ENCODE assay signal across 28 cellular contexts in the genomic region with DNA sequence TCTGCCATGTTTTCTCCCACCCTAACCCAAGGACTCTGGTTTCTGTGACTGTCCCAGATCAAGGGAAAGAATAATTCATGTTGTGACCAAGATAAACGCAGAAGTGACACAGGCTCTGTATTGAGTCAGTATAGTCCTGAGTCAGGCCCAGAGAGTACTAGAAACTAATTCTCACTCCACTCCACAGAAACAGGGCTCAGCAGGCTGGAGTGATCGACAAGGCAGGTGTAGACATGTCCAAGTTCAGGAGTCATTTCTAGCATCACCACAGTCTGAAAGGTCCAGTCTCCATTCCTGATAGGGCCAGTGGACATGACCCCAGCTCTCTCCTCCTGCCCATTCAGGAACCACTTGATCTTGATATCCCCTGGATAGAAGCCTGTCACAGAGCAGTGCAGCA. TPM values are rescaled to one million over a fixed set of nuclear protein-coding genes. Genes with fewer than 3 reads are reported as not detected.
DNase-seq lines count a peak whose midpoint lies in the region; ATAC-seq, FAIRE-seq and TF ChIP-seq lines count a peak whose summit lies in the region.
"Had no signal": no experiment of that assay in that cellular context is flagged by ENCODE, and none has a peak within 500 bp of the region (broad histone marks: within the 10 kb centered on the region; RNA-seq: fewer than 3 reads in every experiment).

No MANE protein-coding gene starts in this region.

- POLR2A ChIA-PET in GM12878 (lab: Charles Lee): interaction anchor here (0.7 to 3.0 kb wide), 2 partner anchors 31 to 158 kb away, joined by 3 to 10 read pairs; no protein-coding TSS in a partner anchor

- H3K4me2 ChIP-seq in GM12878 (ENCODE audit: control insufficient read depth, insufficient read depth): peak overlapping the region; percentile 98
- H3K4me2 ChIP-seq: GM23338, PC-9, SK-N-SH had no signal

- in situ Hi-C loops in GM12878 (cut with MboI): no loop called here

- H4K20me1 ChIP-seq in GM12878 (ENCODE audit: control insufficient read depth, insufficient read depth): no peaks in the 10 kb centered on the region

- FAIRE-seq in GM12878 (lab: Jason Lieb, UNC): no peak
- FAIRE-seq: astrocyte had no signal

- TF ChIP-seq EP300 in GM12878 (IDR thresholded peaks at IDR 0.05; ENCODE audit: borderline replicate concordance in 1 of 2, control insufficient read depth in 1 of 2, low read depth in 2 of 2, low read length in 2 of 2): no peak

- peak overlapping the region; percentile 94 to 100 (median 100) for H3K4me3 Mint-ChIP-seq in naive B cell
- H3K4me3 Mint-ChIP-seq: GM23338 had no signal

- TF ChIP-seq CTCF in GM06990 (IDR thresholded peaks at IDR 0.05; ENCODE audit: insufficient read depth, low read length, poor library complexity, severe bottlenecking) (no peak), GM12878 (IDR thresholded peaks at IDR 0.05 in 2 of 3, conservative IDR thresholded peaks at IDR 0.05 in 1 of 3; ENCODE audit: control insufficient read depth in 2 of 3, extremely low read depth in 1 of 3, insufficient read depth in 1 of 3, low read depth in 3 of 3, low read length in 3 of 3) (no peak)

- WGBS in GM12878 (ENCODE audit: insufficient coverage, insufficient replicate concordance, low lambda C conversion rate, missing lambda C conversion rate): 41% methylated on average over 2 of the region's 2 CpGs

- no peaks in the 10 kb centered on the region for H3K27me3 Mint-ChIP-seq in naive B cell

- peaks cover 62 to 70% (median 69%) of the 10 kb centered on the region in 3 donors for H3K4me1 Mint-ChIP-seq in naive B cell
- H3K4me1 Mint-ChIP-seq: GM23338 had no signal

- no peak for TF ChIP-seq POLR2A in GM12878 (IDR thresholded peaks at IDR 0.05; ENCODE audit: low read depth, low read length)

- no peaks in the 10 kb centered on the region for H3K9me3 ChIP-seq in GM12878 (replicated peaks; ENCODE audit: control insufficient read depth, insufficient read depth, low read length)
- H3K9me3 ChIP-seq: SK-N-SH, tibial artery had no signal

- H3K27ac ChIP-seq in GM12878 (ENCODE audit: control insufficient read depth, insufficient read depth): peak overlapping the region; percentile 98
- H3K27ac ChIP-seq: coronary artery, PC-9, tibial artery had no signal

- intact Hi-C loops in GM12878 (cut with micrococcal nuclease; ENCODE audit: unreplicated experiment): no loop called here

- peaks cover 31% of the 10 kb centered on the region for H3K4me1 ChIP-seq in GM12878 (ENCODE audit: control insufficient read depth, insufficient read depth, low read length)

- H3K36me3 ChIP-seq in GM06990 (ENCODE audit: control insufficient read depth, insufficient read depth, low read length) (peaks cover 8% of the 10 kb centered on the region; the same call in 1 of the 2 replicates), GM12878 (ENCODE audit: control insufficient read depth in 2 of 2, insufficient read depth in 2 of 2, low read length in 1 of 2) (peaks cover 1 to 9% of the 10 kb centered on the region in 2 experiments; a peak in 3 of 4 replicates)
- H3K36me3 ChIP-seq: tibial artery had no signal

- peaks cover 22% of the 10 kb centered on the region for H3K79me2 ChIP-seq in GM12878 (ENCODE audit: control insufficient read depth, insufficient read depth, low read length)

- CTCF ChIA-PET in GM12878 (lab: Yijun Ruan, JAX): interaction anchor here (0.6 to 3.4 kb wide), 8 partner anchors 16 to 400 kb away, joined by 3 to 20 read pairs (median 4); partner anchors contain the start of gene TAP2

- H3K27me3 ChIP-seq in GM06990 (replicated peaks; ENCODE audit: control insufficient read depth, insufficient read depth, low read length) (no peaks in the 10 kb centered on the region), GM12878 (replicated peaks in 1 of 2; ENCODE audit: control insufficient read depth in 2 of 2, insufficient read depth in 2 of 2, low read length in 1 of 2) (no peaks in the 10 kb centered on the region)

- peak overlapping the region; percentile 89; the same call in 1 of the 2 replicates for H3K9ac ChIP-seq in GM12878 (ENCODE audit: control insufficient read depth, insufficient read depth, low read length)
- H3K9ac ChIP-seq: SK-N-SH had no signal

- H2AFZ ChIP-seq in GM12878 (ENCODE audit: control insufficient read depth, low read depth, low read length): no peak overlapping the region
- H2AFZ ChIP-seq: GM23338, PC-9 had no signal

- peak overlapping the region in 5 of 6 donors; percentile 78 to 100 (median 99) for H3K27ac Mint-ChIP-seq in naive B cell
- H3K27ac Mint-ChIP-seq: GM23338 had no signal

- RAD21 ChIA-PET in GM12878 (lab: Charles Lee; ENCODE audit: unreplicated experiment): interaction anchor here (0.8 to 1.7 kb wide), 4 partner anchors 17 to 119 kb away, joined by 3 to 8 read pairs (median 4); partner anchors contain the start of gene TAP2

- H3K4me3 ChIP-seq in GM06990 (replicated peaks; ENCODE audit: low read depth, low read length) (peak overlapping the region; percentile 78), GM12878 (peak overlapping the region; percentile 73; the same call in 1 of the 2 replicates)
- H3K4me3 ChIP-seq: coronary artery, GM23338, PC-9, tibial artery had no signal

- peaks cover 0 to 6% (median 0%) of the 10 kb centered on the region in 7 donors for H3K9me3 Mint-ChIP-seq in naive B cell
- H3K9me3 Mint-ChIP-seq: GM23338 had no signal

- H3K36me3 Mint-ChIP-seq in naive B cell: peaks cover 29 to 49% of the 10 kb centered on the region in 2 donors

- no TSS peak for BruUV-seq in GM12878 (replicated peaks; lab: Mats Ljungman, UMichigan)

- DNase-seq in GM06990 (ENCODE audit: extremely low read depth, insufficient read length): no peak
- no peak for DNase-seq in GM12878 (ENCODE audit: low read depth, low spot score)
- no peak for DNase-seq in naive B cell
- DNase-seq in occipital lobe (lab: John Stamatoyannopoulos, UW): no peak
- DNase-seq in medulla oblongata (ENCODE audit: extremely low spot score): no peak
- DNase-seq: activated CD8-positive, alpha-beta memory T cell treated with anti-CD3 and anti-CD28 coated beads for 24 hours; activated effector memory CD4-positive, alpha-beta T cell treated with anti-CD3 and anti-CD28 coated beads, Interleukin-2, amount 50 U/mL, for 16 hours; activated T-cell treated with anti-CD3 and anti-CD28 coated beads for 4 hours; C1 segment of cervical spinal cord; DMS153; effector CD8-positive, alpha-beta T cell; NCI-H1092 treated with DMSO at 0.1 percent for 48 hours; NCI-H2029 treated with DMSO at 0.1 percent for 48 hours; NCI-H524 treated with DMSO at 0.1 percent for 48 hours; PC-9; right cardiac atrium; SK-N-SH; stimulated activated CD4-positive, alpha-beta T cell treated with anti-CD3 and anti-CD28 coated beads, Interleukin-2, amount 100 ng/mL, for 24 hours; T-helper 2 cell; tibial artery had no signal

- SMC1A ChIA-PET in GM12878 (lab: Charles Lee; ENCODE audit: uncharacterized antibody, unreplicated experiment): interaction anchor here (0.8 to 3.0 kb wide), 10 partner anchors 10 to 400 kb away, joined by 3 to 14 read pairs (median 5); partner anchors contain the start of gene TAP2

- ATAC-seq in HG02610 (IDR thresholded peaks at IDR 0.05; ENCODE audit: unreplicated experiment): peak; percentile 47
- peak; percentile 6; the same call in 1 of the 3 replicates for ATAC-seq in GM12878
- no peak for ATAC-seq in naive B cell (ENCODE audit: low read depth in 2 of 2)
- ATAC-seq in HG02852 (IDR thresholded peaks at IDR 0.05; ENCODE audit: unreplicated experiment): no peak
- ATAC-seq: GM23338, left lobe of liver, Right ventricle myocardium inferior had no signal

- TF ChIP-seq RAD21 in GM12878 (IDR thresholded peaks at IDR 0.05; ENCODE audit: insufficient read depth, low read depth, low read length): no peak

RNA-seq across cellular contexts. Expression of gene HLA-DOB, which starts 2.7 kb away (rescaled TPM):
- 13.7 and 16.5 TPM in 2 replicates for total RNA-seq in GM12878 (2013; cell fraction: nucleolus; rRNA removed)
- total RNA-seq in GM12878 (2014; rRNA removed) (38.4 and 43.5 TPM in 2 replicates), GM12878 (2014; rRNA removed; fragmentation: Illumina TruSeq; extraction: Trizol) (33.3 and 38.1 TPM in 2 replicates), GM12878 (2021) (30.3 and 31.5 TPM in 2 replicates), occipital lobe (not detected)
- 62.1 TPM for polyA plus RNA-seq in GM12878 (2011; ENCODE audit: low read depth)
- polyA plus RNA-seq in GM12878 (2011; rRNA removed) (32.7 and 41.1 TPM in 2 replicates), GM12878 (2014; fragmentation: Illumina TruSeq; extraction: Trizol) (47.8 and 63.6 TPM in 2 replicates), GM12878 (2014; fragmentation: Nextera tagmentation; extraction: Ambion mirVana) (10 to 100 TPM; 75.6 to 79.1 TPM), GM12878 (2014; rRNA removed) (30.6 and 35.5 TPM in 2 replicates), GM12878 (2016; fragmentation: Nextera tagmentation; extraction: Ambion mirVana) (10 to 100 TPM; 27.4 to 29.6 TPM), naive B cell (ENCODE audit: low read depth in 6 of 6) (1,000 to 10,000 TPM in 1 of 6 donors, 100 to 1,000 TPM in 5; 669 to 1,199 (median 837) TPM)
- polyA plus RNA-seq in GM12878 (2011; cell fraction: cytosol; rRNA removed): 25.8 and 29.7 TPM in 2 replicates
- 55.6 and 69.1 TPM in 2 replicates for polyA plus RNA-seq in GM12878 (2011; cell fraction: nucleus; rRNA removed)
- polyA plus RNA-seq in GM12878 (2012): 50.2 and 60.2 TPM in 2 replicates
- 13.2 and 15.1 TPM in 2 replicates for polyA minus RNA-seq in GM12878 (2011; rRNA and poly(A)+ RNA removed)
- 1.5 and 3.5 TPM in 2 replicates for polyA minus RNA-seq in GM12878 (2011; cell fraction: cytosol; rRNA and poly(A)+ RNA removed)
- polyA minus RNA-seq in GM12878 (2011; cell fraction: nucleus; rRNA and poly(A)+ RNA removed): 8.5 and 10.1 TPM in 2 replicates
- total RNA-seq: GM23338, HT-29, left lobe of liver, Right ventricle myocardium inferior had no signal
- polyA plus RNA-seq: GM23338, SK-N-SH had no signal

RNA-seq across cellular contexts. Expression of gene TAP2, which starts 24.4 kb away (rescaled TPM):
- total RNA-seq in GM12878 (2013; cell fraction: nucleolus; rRNA removed): 57.5 and 70.6 TPM in 2 replicates
- total RNA-seq in GM12878 (2014; rRNA removed) (58.1 and 60.3 TPM in 2 replicates), GM12878 (2014; rRNA removed; fragmentation: Illumina TruSeq; extraction: Trizol) (31.9 and 37.2 TPM in 2 replicates), GM12878 (2021) (77.2 and 87.3 TPM in 2 replicates), occipital lobe (3.9 TPM)
- polyA plus RNA-seq in GM12878 (2011; ENCODE audit: low read depth): 17.3 TPM
- polyA plus RNA-seq in GM12878 (2011; rRNA removed) (25.5 and 38.8 TPM in 2 replicates), GM12878 (2014; fragmentation: Illumina TruSeq; extraction: Trizol) (45.7 and 47.7 TPM in 2 replicates), GM12878 (2014; fragmentation: Nextera tagmentation; extraction: Ambion mirVana) (1 to 10 TPM; 5.3 to 6.7 TPM), GM12878 (2014; rRNA removed) (49.6 and 71.6 TPM in 2 replicates), GM12878 (2016; fragmentation: Nextera tagmentation; extraction: Ambion mirVana) (1 to 10 TPM; 8.3 to 9.0 TPM), naive B cell (ENCODE audit: low read depth in 6 of 6) (10 to 100 TPM; 18.2 to 33.0 (median 25.4) TPM)
- polyA plus RNA-seq in GM12878 (2011; cell fraction: cytosol; rRNA removed): 34.8 and 37.7 TPM in 2 replicates
- 129 and 147 TPM in 2 replicates for polyA plus RNA-seq in GM12878 (2011; cell fraction: nucleus; rRNA removed)
- polyA plus RNA-seq in GM12878 (2012): 31.6 and 38.9 TPM in 2 replicates
- polyA minus RNA-seq in GM12878 (2011; rRNA and poly(A)+ RNA removed): 36.8 and 38.2 TPM in 2 replicates
- polyA minus RNA-seq in GM12878 (2011; cell fraction: cytosol; rRNA and poly(A)+ RNA removed): 9.1 and 12.2 TPM in 2 replicates
- 32.5 and 50.3 TPM in 2 replicates for polyA minus RNA-seq in GM12878 (2011; cell fraction: nucleus; rRNA and poly(A)+ RNA removed)

RNA-seq across cellular contexts. Expression of gene PSMB8, which starts 29.7 kb away (rescaled TPM):
- 49.6 and 50.1 TPM in 2 replicates for total RNA-seq in GM12878 (2013; cell fraction: nucleolus; rRNA removed)
- total RNA-seq in GM12878 (2014; rRNA removed) (386 and 388 TPM in 2 replicates), GM12878 (2014; rRNA removed; fragmentation: Illumina TruSeq; extraction: Trizol) (311 and 327 TPM in 2 replicates), GM12878 (2021) (366 TPM in 2 replicates), occipital lobe (5.3 TPM)
- 129 TPM for polyA plus RNA-seq in GM12878 (2011; ENCODE audit: low read depth)
- polyA plus RNA-seq in GM12878 (2011; rRNA removed) (321 and 384 TPM in 2 replicates), GM12878 (2014; fragmentation: Illumina TruSeq; extraction: Trizol) (272 and 304 TPM in 2 replicates), GM12878 (2014; fragmentation: Nextera tagmentation; extraction: Ambion mirVana) (100 to 1,000 TPM; 353 to 557 TPM), GM12878 (2014; rRNA removed) (374 and 411 TPM in 2 replicates), GM12878 (2016; fragmentation: Nextera tagmentation; extraction: Ambion mirVana) (100 to 1,000 TPM; 495 to 538 TPM), naive B cell (ENCODE audit: low read depth in 6 of 6) (100 to 1,000 TPM; 297 to 462 (median 380) TPM)
- polyA plus RNA-seq in GM12878 (2011; cell fraction: cytosol; rRNA removed): 482 and 548 TPM in 2 replicates
- 310 and 330 TPM in 2 replicates for polyA plus RNA-seq in GM12878 (2011; cell fraction: nucleus; rRNA removed)
- 201 TPM in 2 replicates for polyA plus RNA-seq in GM12878 (2012)
- polyA minus RNA-seq in GM12878 (2011; rRNA and poly(A)+ RNA removed): 253 and 255 TPM in 2 replicates
- polyA minus RNA-seq in GM12878 (2011; cell fraction: cytosol; rRNA and poly(A)+ RNA removed): 49.0 and 55.5 TPM in 2 replicates
- polyA minus RNA-seq in GM12878 (2011; cell fraction: nucleus; rRNA and poly(A)+ RNA removed): 48.2 and 65.3 TPM in 2 replicates

RNA-seq across cellular contexts. Expression of gene TAP1, which starts 39.4 kb away (rescaled TPM):
- 96.1 and 104 TPM in 2 replicates for total RNA-seq in GM12878 (2013; cell fraction: nucleolus; rRNA removed)
- 179 and 183 TPM in 2 replicates for total RNA-seq in GM12878 (2014; rRNA removed)
- 103 and 108 TPM in 2 replicates for total RNA-seq in GM12878 (2014; rRNA removed; fragmentation: Illumina TruSeq; extraction: Trizol)
- 177 and 194 TPM in 2 replicates for total RNA-seq in GM12878 (2021)
- 87.7 TPM for polyA plus RNA-seq in GM12878 (2011; ENCODE audit: low read depth)
- 136 and 198 TPM in 2 replicates for polyA plus RNA-seq in GM12878 (2011; rRNA removed)
- 194 and 208 TPM in 2 replicates for polyA plus RNA-seq in GM12878 (2011; cell fraction: cytosol; rRNA removed)
- 238 and 367 TPM in 2 replicates for polyA plus RNA-seq in GM12878 (2011; cell fraction: nucleus; rRNA removed)
- 170 and 179 TPM in 2 replicates for polyA plus RNA-seq in GM12878 (2012)
- polyA plus RNA-seq in GM12878 (2014; fragmentation: Illumina TruSeq; extraction: Trizol): 107 and 126 TPM in 2 replicates
- 10 to 100 TPM; 33.4 to 60.0 TPM for polyA plus RNA-seq in GM12878 (2014; fragmentation: Nextera tagmentation; extraction: Ambion mirVana)
- 160 and 161 TPM in 2 replicates for polyA plus RNA-seq in GM12878 (2014; rRNA removed)
- 100 to 1,000 TPM; 230 to 249 TPM for polyA plus RNA-seq in GM12878 (2016; fragmentation: Nextera tagmentation; extraction: Ambion mirVana)
- polyA minus RNA-seq in GM12878 (2011; rRNA and poly(A)+ RNA removed): 154 and 194 TPM in 2 replicates
- 60.6 and 63.3 TPM in 2 replicates for polyA minus RNA-seq in GM12878 (2011; cell fraction: cytosol; rRNA and poly(A)+ RNA removed)
- 62.0 and 67.4 TPM in 2 replicates for polyA minus RNA-seq in GM12878 (2011; cell fraction: nucleus; rRNA and poly(A)+ RNA removed)
- 100 to 1,000 TPM; 106 to 215 (median 145) TPM for polyA plus RNA-seq in naive B cell (ENCODE audit: low read depth in 6 of 6)
- 7.5 TPM for total RNA-seq in occipital lobe

RNA-seq across cellular contexts. Expression of gene PSMB9, which starts 39.8 kb away (rescaled TPM):
- 21.6 and 24.8 TPM in 2 replicates for total RNA-seq in GM12878 (2013; cell fraction: nucleolus; rRNA removed)
- total RNA-seq in GM12878 (2014; rRNA removed) (251 and 255 TPM in 2 replicates), GM12878 (2014; rRNA removed; fragmentation: Illumina TruSeq; extraction: Trizol) (167 and 171 TPM in 2 replicates), GM12878 (2021) (237 and 271 TPM in 2 replicates), occipital lobe (5.8 TPM)
- 109 TPM for polyA plus RNA-seq in GM12878 (2011; ENCODE audit: low read depth)
- polyA plus RNA-seq in GM12878 (2011; rRNA removed) (253 and 359 TPM in 2 replicates), GM12878 (2014; fragmentation: Illumina TruSeq; extraction: Trizol) (86.8 and 181 TPM in 2 replicates), GM12878 (2014; fragmentation: Nextera tagmentation; extraction: Ambion mirVana) (100 to 1,000 TPM; 202 to 299 TPM), GM12878 (2014; rRNA removed) (341 and 375 TPM in 2 replicates), GM12878 (2016; fragmentation: Nextera tagmentation; extraction: Ambion mirVana) (100 to 1,000 TPM; 483 to 517 TPM), naive B cell (ENCODE audit: low read depth in 6 of 6) (100 to 1,000 TPM; 347 to 677 (median 445) TPM)
- 446 and 599 TPM in 2 replicates for polyA plus RNA-seq in GM12878 (2011; cell fraction: cytosol; rRNA removed)
- polyA plus RNA-seq in GM12878 (2011; cell fraction: nucleus; rRNA removed): 215 and 228 TPM in 2 replicates
- polyA plus RNA-seq in GM12878 (2012): 183 and 244 TPM in 2 replicates
- polyA minus RNA-seq in GM12878 (2011; rRNA and poly(A)+ RNA removed): 185 and 260 TPM in 2 replicates
- polyA minus RNA-seq in GM12878 (2011; cell fraction: cytosol; rRNA and poly(A)+ RNA removed): 78.0 and 81.2 TPM in 2 replicates
- polyA minus RNA-seq in GM12878 (2011; cell fraction: nucleus; rRNA and poly(A)+ RNA removed): 34.8 and 51.7 TPM in 2 replicates

Comparison
In these comparisons a context has a peak if more than half of its experiments do, and no peak if none do; other contexts are left out.
1. ATAC-seq: peak in HG02610 (single experiment) and GM12878 (single experiment); none in naive B cell (0 of 2) and HG02852 (single experiment).
2. RNA of gene HLA-DOB, which starts 2.7 kb away (total RNA-seq): 13.7 to 43.5 TPM in GM12878; not detected in occipital lobe (single experiment); every median in the first group is over 10 times any median in the second.